In genomic region chr19:58475714-58476497, GRCh38 we compare ENCODE assay signal across 1 cellular context.
A peak's percentile ranks its signal among the peaks of the same experiment; 100 is the strongest.
TF ChIP-seq lines count a peak whose summit lies in the region.

Gene ZNF446, plus strand, starts transcription at chr19:58476352. Its CDS starts 867 bp downstream, at chr19:58477219.

TF ChIP-seq in SK-N-SH, 30 proteins besides CTCF, POLR2A, EP300 and RAD21 (continued from another document):
- TF ChIP-seq USF1 (IDR thresholded peaks at IDR 0.05; ENCODE audit: borderline replicate concordance, low read depth) (0 out of 2 replicates have a peak, but pooled peaks have one; percentile 22), RCOR1 (IDR thresholded peaks at IDR 0.05; ENCODE audit: low read length) (no peak), NFIC (IDR thresholded peaks at IDR 0.05; ENCODE audit: borderline replicate concordance) (0 out of 2 replicates have a peak, but pooled peaks have one; percentile 5), JUND (IDR thresholded peaks at IDR 0.05) (no peak), USF2 (IDR thresholded peaks at IDR 0.05; ENCODE audit: borderline replicate concordance, low read depth, low read length) (no peak), ELF1 (IDR thresholded peaks at IDR 0.05) (peak; percentile 68; the same call in 1 of the 2 replicates), RXRA (IDR thresholded peaks at IDR 0.05; ENCODE audit: borderline replicate concordance, low read depth) (no peak; the same call in 1 of the 2 replicates), FOSL2 (IDR thresholded peaks at IDR 0.05; ENCODE audit: borderline replicate concordance, low read depth) (no peak)
- TF ChIP-seq, protein P1, sequence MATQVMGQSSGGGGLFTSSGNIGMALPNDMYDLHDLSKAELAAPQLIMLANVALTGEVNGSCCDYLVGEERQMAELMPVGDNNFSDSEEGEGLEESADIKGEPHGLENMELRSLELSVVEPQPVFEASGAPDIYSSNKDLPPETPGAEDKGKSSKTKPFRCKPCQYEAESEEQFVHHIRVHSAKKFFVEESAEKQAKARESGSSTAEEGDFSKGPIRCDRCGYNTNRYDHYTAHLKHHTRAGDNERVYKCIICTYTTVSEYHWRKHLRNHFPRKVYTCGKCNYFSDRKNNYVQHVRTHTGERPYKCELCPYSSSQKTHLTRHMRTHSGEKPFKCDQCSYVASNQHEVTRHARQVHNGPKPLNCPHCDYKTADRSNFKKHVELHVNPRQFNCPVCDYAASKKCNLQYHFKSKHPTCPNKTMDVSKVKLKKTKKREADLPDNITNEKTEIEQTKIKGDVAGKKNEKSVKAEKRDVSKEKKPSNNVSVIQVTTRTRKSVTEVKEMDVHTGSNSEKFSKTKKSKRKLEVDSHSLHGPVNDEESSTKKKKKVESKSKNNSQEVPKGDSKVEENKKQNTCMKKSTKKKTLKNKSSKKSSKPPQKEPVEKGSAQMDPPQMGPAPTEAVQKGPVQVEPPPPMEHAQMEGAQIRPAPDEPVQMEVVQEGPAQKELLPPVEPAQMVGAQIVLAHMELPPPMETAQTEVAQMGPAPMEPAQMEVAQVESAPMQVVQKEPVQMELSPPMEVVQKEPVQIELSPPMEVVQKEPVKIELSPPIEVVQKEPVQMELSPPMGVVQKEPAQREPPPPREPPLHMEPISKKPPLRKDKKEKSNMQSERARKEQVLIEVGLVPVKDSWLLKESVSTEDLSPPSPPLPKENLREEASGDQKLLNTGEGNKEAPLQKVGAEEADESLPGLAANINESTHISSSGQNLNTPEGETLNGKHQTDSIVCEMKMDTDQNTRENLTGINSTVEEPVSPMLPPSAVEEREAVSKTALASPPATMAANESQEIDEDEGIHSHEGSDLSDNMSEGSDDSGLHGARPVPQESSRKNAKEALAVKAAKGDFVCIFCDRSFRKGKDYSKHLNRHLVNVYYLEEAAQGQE (IDR thresholded peaks at IDR 0.05; ENCODE audit: low read depth, low read length), result no peak
